ENCODE assay signal across 32 cellular contexts in genomic region chr1:223147409-223147808, GRCh38. TPM values are rescaled to one million over a fixed set of nuclear protein-coding genes. Genes with fewer than 3 reads are reported as not detected.
DNase-seq lines count a peak whose midpoint lies in the region; ATAC-seq, FAIRE-seq and TF ChIP-seq lines count a peak whose summit lies in the region.
"Had no signal": no experiment of that assay in that cellular context is flagged by ENCODE, and none has a peak within 500 bp of the region (broad histone marks: within the 10 kb centered on the region; RNA-seq: fewer than 3 reads in every experiment).

No MANE protein-coding gene starts in this region.

- no peak overlapping the region for H3K9ac ChIP-seq in K562 (ENCODE audit: insufficient read depth in 1 of 2, low read depth in 2 of 2, low read length in 2 of 2)
- H3K9ac ChIP-seq: BLaER1; BLaER1 treated with 17β-estradiol and CSF1 and Interleukin-3, amounts not matched to agents 10 nM and 100 nM had no signal

- POLR2A ChIA-PET in HEK293 (lab: Yijun Ruan, JAX) = no interaction called here
- POLR2A ChIA-PET in K562 (lab: Yijun Ruan, JAX) = no interaction called here

- H3K9me3 ChIP-seq in HEK293 (ENCODE audit: control insufficient read depth, insufficient read depth, low read depth, low read length) = no peaks in the 10 kb centered on the region
- no peaks in the 10 kb centered on the region for H3K9me3 ChIP-seq in K562 (replicated peaks; ENCODE audit: control insufficient read depth, insufficient read depth, low read depth, low read length)
- H3K9me3 ChIP-seq: BE2C, Caco-2 had no signal

- TF ChIP-seq POLR2A in K562 (conservative IDR thresholded peaks at IDR 0.05) = no peak
- TF ChIP-seq POLR2A in GM18505 (IDR thresholded peaks at IDR 0.05; ENCODE audit: borderline replicate concordance, extremely low read depth, insufficient read depth, insufficient read length) = no peak

- no peak overlapping the region for H3K4me2 ChIP-seq in K562 (ENCODE audit: insufficient read depth, low read length)
- H3K4me2 ChIP-seq: A549; BLaER1; BLaER1 treated with 17β-estradiol and CSF1 and Interleukin-3, amounts not matched to agents 10 nM and 100 nM had no signal

- no TSS peak for BruUV-seq in K562 (replicated peaks; lab: Mats Ljungman, UMichigan)

- H3K27me3 ChIP-seq in K562 (ENCODE audit: control insufficient read depth in 2 of 2, insufficient read depth in 2 of 2, low read length in 2 of 2) = no peaks in the 10 kb centered on the region
- H3K27me3 ChIP-seq: BE2C; BLaER1; BLaER1 treated with 17β-estradiol and CSF1 and Interleukin-3, amounts not matched to agents 10 nM and 100 nM had no signal

- no peak for TF ChIP-seq RAD21 in K562 (CRISPR knock-in tag; conservative IDR thresholded peaks at IDR 0.05 in 1 of 2, IDR thresholded peaks at IDR 0.05 in 1 of 2)

- WGBS in K562 (ENCODE audit: insufficient coverage, low coverage, missing lambda C conversion rate) = 35% methylated on average over 2 of the region's 2 CpGs

- H4K20me1 ChIP-seq in K562 (replicated peaks; ENCODE audit: control insufficient read depth, insufficient read depth, low read length) = no peaks in the 10 kb centered on the region
- H4K20me1 ChIP-seq: BLaER1; BLaER1 treated with 17β-estradiol and CSF1 and Interleukin-3, amounts not matched to agents 10 nM and 100 nM had no signal

- H2AFZ ChIP-seq in K562 (ENCODE audit: low read depth, low read length) = no peak overlapping the region

- ATAC-seq in K562 (no peak), GM18505 (IDR thresholded peaks at IDR 0.05; ENCODE audit: unreplicated experiment) (no peak)
- ATAC-seq: A549; CD8-positive, alpha-beta T cell had no signal

- no peak for FAIRE-seq in K562 (lab: Jason Lieb, UNC)
- FAIRE-seq: A204.1, A549, D721Med had no signal

- no peaks in the 10 kb centered on the region for H3K79me2 ChIP-seq in K562 (ENCODE audit: control insufficient read depth, insufficient read depth, low read length)

- H3K36me3 ChIP-seq in HEK293 (ENCODE audit: control insufficient read depth in 2 of 2, insufficient read depth in 1 of 2, low read length in 2 of 2) = no peaks in the 10 kb centered on the region
- H3K36me3 ChIP-seq in K562 (ENCODE audit: control insufficient read depth, insufficient read depth, low read length) = no peaks in the 10 kb centered on the region
- H3K36me3 ChIP-seq: BE2C; BLaER1; BLaER1 treated with 17β-estradiol and CSF1 and Interleukin-3, amounts not matched to agents 10 nM and 100 nM had no signal

- H3K9me1 ChIP-seq in K562 (ENCODE audit: control insufficient read depth, insufficient read depth, low read length) = peaks cover 3% of the 10 kb centered on the region

- no peak for DNase-seq in K562 (ENCODE audit: extremely low read depth in 1 of 4, low spot score in 3 of 4)
- DNase-seq in activated CD4-positive, alpha-beta T cell treated with anti-CD3 and anti-CD28 coated beads for 48 hours = no peak
- DNase-seq: 8988T; ACHN; AML-193; BE2C; C1 segment of cervical spinal cord; Caco-2; Calu3; CD4-positive, alpha-beta memory T cell; CD4-positive, alpha-beta T cell; CD4-positive, CD25-positive, alpha-beta regulatory T cell; CD8-positive, alpha-beta memory T cell; CD8-positive, alpha-beta T cell; COR-L47; DMS153; DMS53; DMS79; DMS79 treated with DMSO at 0.1 percent for 48 hours; DND-41; EL had no signal

- in situ Hi-C loops in K562 (cut with MboI) = loop anchor here (25.0 kb wide), 1 partner anchor 540 kb away; no protein-coding TSS in a partner anchor

- H3K27ac ChIP-seq in HEK293 (ENCODE audit: extremely low read depth, low read depth, low read length) (no peak overlapping the region), K562 (ENCODE audit: extremely low read depth, low read depth, low read length) (no peak overlapping the region)
- H3K27ac ChIP-seq: 22Rv1; A549; BLaER1; BLaER1 treated with 17β-estradiol and CSF1 and Interleukin-3, amounts not matched to agents 10 nM and 100 nM; C4-2B had no signal

- no peak for TF ChIP-seq CTCF in HEK293 (tag by site-specific recombination; IDR thresholded peaks at IDR 0.05)
- no peak for TF ChIP-seq CTCF in K562 (IDR thresholded peaks at IDR 0.05 in 2 of 3, conservative IDR thresholded peaks at IDR 0.05 in 1 of 3; ENCODE audit: insufficient read depth in 2 of 3, low read depth in 1 of 3, low read length in 3 of 3)

- no peak for TF ChIP-seq EP300 in K562 (IDR thresholded peaks at IDR 0.05; ENCODE audit: low read length)

- no peaks in the 10 kb centered on the region for H3K4me1 ChIP-seq in HEK293 (ENCODE audit: control insufficient read depth, insufficient read depth, low read length)
- H3K4me1 ChIP-seq in K562 (replicated peaks in 1 of 2; ENCODE audit: control insufficient read depth in 2 of 2, insufficient read depth in 2 of 2, low read length in 2 of 2) = peaks cover 17 to 20% of the 10 kb centered on the region in 2 experiments
- H3K4me1 ChIP-seq: BE2C had no signal

- CTCF ChIA-PET in HEK293 (lab: Yijun Ruan, JAX) (interaction anchor here (0.5 to 3.9 kb wide), 4 partner anchors 14 to 537 kb away, joined by 3 to 18 read pairs (median 4); no protein-coding TSS in a partner anchor), K562 (lab: Yijun Ruan, JAX; ENCODE audit: low intra/inter-chr PET ratio) (no interaction called here)

- intact Hi-C loops in K562 (cut with micrococcal nuclease) = no loop called here

- no peak overlapping the region for H3K4me3 ChIP-seq in HEK293 (ENCODE audit: low read depth, low read length)
- no peak overlapping the region for H3K4me3 ChIP-seq in K562
- H3K4me3 ChIP-seq: A549; BLaER1; BLaER1 treated with 17β-estradiol and CSF1 and Interleukin-3, amounts not matched to agents 10 nM and 100 nM had no signal

TF ChIP-seq in HEK293, 187 proteins besides CTCF, POLR2A, EP300 and RAD21:
- peak; percentile 60 for TF ChIP-seq SCRT1 (tag by site-specific recombination; IDR thresholded peaks at IDR 0.05; ENCODE audit: borderline replicate concordance)
- TF ChIP-seq ZNF202 (tag by site-specific recombination; IDR thresholded peaks at IDR 0.05; ENCODE audit: borderline replicate concordance) = no peak
- TF ChIP-seq ZNF354C (tag by site-specific recombination; IDR thresholded peaks at IDR 0.05; ENCODE audit: borderline replicate concordance, low read depth) = no peak
- TF ChIP-seq HOXA7 (CRISPR knock-in tag; IDR thresholded peaks at IDR 0.05; ENCODE audit: borderline replicate concordance) = no peak
- peak; percentile 100 for TF ChIP-seq ZNF184 (tag by site-specific recombination; IDR thresholded peaks at IDR 0.05)
- TF ChIP-seq SCRT2 (tag by site-specific recombination; IDR thresholded peaks at IDR 0.05) = peak; percentile 69

TF ChIP-seq in K562, 482 proteins besides CTCF, POLR2A, EP300 and RAD21:
- TF ChIP-seq NRF1 (conservative IDR thresholded peaks at IDR 0.05 in 1 of 2, IDR thresholded peaks at IDR 0.05 in 1 of 2) = no peak
- no peak for TF ChIP-seq BRD4 (IDR thresholded peaks at IDR 0.05)
- no peak for TF ChIP-seq ZNF253 (CRISPR knock-in tag; conservative IDR thresholded peaks at IDR 0.05)
- TF ChIP-seq RBM25 (IDR thresholded peaks at IDR 0.05; ENCODE audit: low read depth, low read length, severe bottlenecking) = peak; percentile 52
- TF ChIP-seq XRCC4 (IDR thresholded peaks at IDR 0.05; ENCODE audit: extremely low read depth, insufficient read depth, insufficient read length) = no peak
TF ChIP-seq in K562: peak in this region for 1.

RNA-seq across cellular contexts. Expression of gene TLR5, which starts 4.4 kb away (rescaled TPM):
- 16.1 and 23.2 TPM in 2 replicates for total RNA-seq in K562 (2011; cell fraction: chromatin; rRNA removed; ENCODE audit: low replicate concordance)
- 13.3 and 14.8 TPM in 2 replicates for total RNA-seq in K562 (2011; cell fraction: nucleolus; rRNA removed)
- 14.8 and 22.7 TPM in 2 replicates for total RNA-seq in K562 (2011; cell fraction: nucleoplasm; rRNA removed)
- total RNA-seq in K562 (2014; rRNA removed) = 1.4 and 1.5 TPM in 2 replicates
- total RNA-seq in K562 (2014; rRNA removed; fragmentation: Illumina TruSeq; extraction: Trizol) = 1.9 and 2.6 TPM in 2 replicates
- total RNA-seq in K562 (2015; rRNA removed; fragmentation: Illumina TruSeq; extraction: Trizol) = 0.94 and 1.1 TPM in 2 replicates
- 1.8 and 2.8 TPM in 2 replicates for total RNA-seq in K562 (2021)
- polyA plus RNA-seq in K562 (2011; rRNA removed) = 3.3 and 7.4 TPM in 2 replicates
- polyA plus RNA-seq in K562 (2011; cell fraction: cytosol; rRNA removed) = 8.9 and 20.6 TPM in 2 replicates
- polyA plus RNA-seq in K562 (2011; cell fraction: nucleus; rRNA removed) = 11.1 and 28.8 TPM in 2 replicates
- polyA plus RNA-seq in K562 (2012) = 0.82 and 1.3 TPM in 2 replicates
- 1.9 and 2.4 TPM in 2 replicates for polyA plus RNA-seq in K562 (2014; fragmentation: Illumina TruSeq; extraction: Trizol)
- polyA plus RNA-seq in K562 (2014; fragmentation: Nextera tagmentation; extraction: Ambion mirVana) = 1 to 10 TPM in 1 of 2 experiments, under 1 TPM in 1; 0.93 to 1.0 TPM
- 2.9 and 3.2 TPM in 2 replicates for polyA plus RNA-seq in K562 (2014; rRNA removed)
- 3.9 and 7.9 TPM in 2 replicates for polyA minus RNA-seq in K562 (2011; rRNA and poly(A)+ RNA removed)
- polyA minus RNA-seq in K562 (2011; cell fraction: cytosol; rRNA and poly(A)+ RNA removed) = 1.5 TPM in 1 of 2 replicates, not detected in the other
- polyA minus RNA-seq in K562 (2011; cell fraction: nucleus; rRNA and poly(A)+ RNA removed) = 7.6 and 13.1 TPM in 2 replicates
- total RNA-seq: A172, B cell had no signal

Comparison
In these comparisons a context has a peak if more than half of its experiments do, and no peak if none do; other contexts are left out.
1. Of the 44 proteins assayed by ChIP-seq in both K562 and HEK293: peak only in K562: none; only in HEK293: ZNF184; in both: none; in neither: 43.